In the genomic region with DNA sequence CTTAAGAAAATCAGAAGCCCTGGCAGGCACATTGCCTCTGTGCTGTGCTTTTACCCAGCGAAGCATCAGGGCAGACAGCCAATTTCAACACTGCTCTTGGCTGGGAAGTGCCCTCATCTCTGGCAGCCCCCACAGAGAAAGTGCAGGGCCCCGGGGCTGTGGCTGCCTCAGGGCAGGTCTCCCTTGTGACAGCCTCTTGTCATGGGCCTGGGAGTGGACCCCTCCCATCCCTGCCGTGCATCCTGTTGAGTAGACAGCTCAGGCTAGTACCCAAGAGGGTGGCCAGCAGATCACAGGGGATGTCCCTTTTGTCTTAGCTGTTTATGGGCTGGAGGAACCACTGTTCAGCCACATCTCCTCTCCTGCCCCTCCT, we compare ENCODE assay signal across 1 cellular context.
TF ChIP-seq lines count a peak whose summit lies in the region.

No MANE protein-coding gene starts in this region.

TF ChIP-seq in HEK293, 187 proteins besides CTCF, POLR2A, EP300 and RAD21 (continued from another document):
- TF ChIP-seq, protein P1, sequence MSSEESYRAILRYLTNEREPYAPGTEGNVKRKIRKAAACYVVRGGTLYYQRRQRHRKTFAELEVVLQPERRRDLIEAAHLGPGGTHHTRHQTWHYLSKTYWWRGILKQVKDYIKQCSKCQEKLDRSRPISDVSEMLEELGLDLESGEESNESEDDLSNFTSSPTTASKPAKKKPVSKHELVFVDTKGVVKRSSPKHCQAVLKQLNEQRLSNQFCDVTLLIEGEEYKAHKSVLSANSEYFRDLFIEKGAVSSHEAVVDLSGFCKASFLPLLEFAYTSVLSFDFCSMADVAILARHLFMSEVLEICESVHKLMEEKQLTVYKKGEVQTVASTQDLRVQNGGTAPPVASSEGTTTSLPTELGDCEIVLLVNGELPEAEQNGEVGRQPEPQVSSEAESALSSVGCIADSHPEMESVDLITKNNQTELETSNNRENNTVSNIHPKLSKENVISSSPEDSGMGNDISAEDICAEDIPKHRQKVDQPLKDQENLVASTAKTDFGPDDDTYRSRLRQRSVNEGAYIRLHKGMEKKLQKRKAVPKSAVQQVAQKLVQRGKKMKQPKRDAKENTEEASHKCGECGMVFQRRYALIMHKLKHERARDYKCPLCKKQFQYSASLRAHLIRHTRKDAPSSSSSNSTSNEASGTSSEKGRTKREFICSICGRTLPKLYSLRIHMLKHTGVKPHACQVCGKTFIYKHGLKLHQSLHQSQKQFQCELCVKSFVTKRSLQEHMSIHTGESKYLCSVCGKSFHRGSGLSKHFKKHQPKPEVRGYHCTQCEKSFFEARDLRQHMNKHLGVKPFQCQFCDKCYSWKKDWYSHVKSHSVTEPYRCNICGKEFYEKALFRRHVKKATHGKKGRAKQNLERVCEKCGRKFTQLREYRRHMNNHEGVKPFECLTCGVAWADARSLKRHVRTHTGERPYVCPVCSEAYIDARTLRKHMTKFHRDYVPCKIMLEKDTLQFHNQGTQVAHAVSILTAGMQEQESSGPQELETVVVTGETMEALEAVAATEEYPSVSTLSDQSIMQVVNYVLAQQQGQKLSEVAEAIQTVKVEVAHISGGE (tag by site-specific recombination; conservative IDR thresholded peaks at IDR 0.05; ENCODE audit: low read depth), result no peak
- TF ChIP-seq ZNF10 (tag by site-specific recombination; IDR thresholded peaks at IDR 0.05) (no peak), ZIC2 (tag by site-specific recombination; IDR thresholded peaks at IDR 0.05) (peak; percentile 67), ZNF843 (tag by site-specific recombination; IDR thresholded peaks at IDR 0.05) (no peak)
